In genomic region chr13:28035146-28035782, GRCh38 we compare ENCODE assay signal across 17 cellular contexts. TPM values are rescaled to one million over a fixed set of nuclear protein-coding genes. Genes with fewer than 3 reads are reported as not detected.
DNase-seq lines count a peak whose midpoint lies in the region; ATAC-seq and TF ChIP-seq lines count a peak whose summit lies in the region.
"Had no signal": no experiment of that assay in that cellular context is flagged by ENCODE, and none has a peak within 500 bp of the region (broad histone marks: within the 10 kb centered on the region; RNA-seq: fewer than 3 reads in every experiment).

No MANE protein-coding gene starts in this region.

- H3K9ac ChIP-seq in endodermal cell (ENCODE audit: extremely low read depth, low read length, poor library complexity, severe bottlenecking) = no peak overlapping the region
- H3K9ac ChIP-seq: KMS-11 had no signal

- H3K9me3 Mint-ChIP-seq in endodermal cell = peaks cover 12% of the 10 kb centered on the region
- H3K9me3 Mint-ChIP-seq in activated naive CD8-positive, alpha-beta T cell treated with anti-CD3 and anti-CD28 coated beads for 36 hours = no peaks in the 10 kb centered on the region
- H3K9me3 Mint-ChIP-seq: T-helper 1 cell treated with Interleukin-12 subunit alpha and Interleukin-12 subunit beta and Interleukin-4 antibody, amounts not matched to agents 30 μg/mL and 1 μg/mL, for 36 hours had no signal

- H3K36me3 ChIP-seq in endodermal cell (ENCODE audit: control insufficient read depth, insufficient read depth, low read length) (no peaks in the 10 kb centered on the region), WERI-Rb-1 (no peaks in the 10 kb centered on the region)
- H3K36me3 ChIP-seq: spleen had no signal

- no peak overlapping the region for H3K4me3 Mint-ChIP-seq in endodermal cell
- H3K4me3 Mint-ChIP-seq in activated naive CD8-positive, alpha-beta T cell treated with anti-CD3 and anti-CD28 coated beads for 36 hours = no peak overlapping the region
- H3K4me3 Mint-ChIP-seq: T-helper 1 cell treated with Interleukin-12 subunit alpha and Interleukin-12 subunit beta and Interleukin-4 antibody, amounts not matched to agents 30 μg/mL and 1 μg/mL, for 36 hours had no signal

- no peak overlapping the region for H3K27ac Mint-ChIP-seq in endodermal cell
- H3K27ac Mint-ChIP-seq in activated naive CD8-positive, alpha-beta T cell treated with anti-CD3 and anti-CD28 coated beads for 36 hours = no peak overlapping the region
- H3K27ac Mint-ChIP-seq: T-helper 1 cell treated with Interleukin-12 subunit alpha and Interleukin-12 subunit beta and Interleukin-4 antibody, amounts not matched to agents 30 μg/mL and 1 μg/mL, for 36 hours had no signal

- WGBS in endodermal cell (ENCODE audit: insufficient coverage in 1 of 2, insufficient read length in 1 of 2), 2 experiments = 71 to 81% methylated on average over 6 of the region's 6 CpGs

- TF ChIP-seq CTCF in endodermal cell (conservative IDR thresholded peaks at IDR 0.05) = no peak
- TF ChIP-seq CTCF in WERI-Rb-1 (IDR thresholded peaks at IDR 0.05; ENCODE audit: low read depth, low read length) = no peak

- no peak overlapping the region for H3K27ac ChIP-seq in endodermal cell (ENCODE audit: low read depth, low read length)
- no peak overlapping the region for H3K27ac ChIP-seq in WERI-Rb-1
- H3K27ac ChIP-seq: KMS-11, spleen had no signal

- H3K9me3 ChIP-seq in endodermal cell (ENCODE audit: control insufficient read depth, low read length) (no peaks in the 10 kb centered on the region), WERI-Rb-1 (ENCODE audit: severe bottlenecking) (peaks cover 19% of the 10 kb centered on the region)
- H3K9me3 ChIP-seq: spleen had no signal

- no peaks in the 10 kb centered on the region for H3K4me1 Mint-ChIP-seq in endodermal cell
- H3K4me1 Mint-ChIP-seq in activated naive CD8-positive, alpha-beta T cell treated with anti-CD3 and anti-CD28 coated beads for 36 hours = peaks cover 9% of the 10 kb centered on the region

- ATAC-seq in left lobe of liver (no peak), Right ventricle myocardium superior (ENCODE audit: poor library complexity) (no peak)

- H3K27me3 ChIP-seq in endodermal cell (ENCODE audit: control insufficient read depth, insufficient read depth, low read length, poor library complexity, severe bottlenecking) (no peaks in the 10 kb centered on the region), WERI-Rb-1 (ENCODE audit: insufficient read depth, low read depth, severe bottlenecking) (peaks cover 76% of the 10 kb centered on the region)
- H3K27me3 ChIP-seq: spleen had no signal

- no peak overlapping the region for H3K4me3 ChIP-seq in endodermal cell (ENCODE audit: low read length)
- H3K4me3 ChIP-seq in WERI-Rb-1 (ENCODE audit: low read depth, low read length) = no peak overlapping the region
- H3K4me3 ChIP-seq: spleen had no signal

- peak; percentile 12 for DNase-seq in NOMO-1 treated with DMSO at 0.1 percent for 48 hours (lab: John Stamatoyannopoulos, UW; ENCODE audit: unreplicated experiment)
- no peak for DNase-seq in NOMO-1 (lab: John Stamatoyannopoulos, UW; ENCODE audit: unreplicated experiment in 2 of 2)
- peak; percentile 64 for DNase-seq in NCI-H2029 (lab: John Stamatoyannopoulos, UW)
- DNase-seq in endodermal cell = peak; percentile 63
- DNase-seq in left lobe of liver (ENCODE audit: low spot score) = no peak
- DNase-seq in activated naive CD8-positive, alpha-beta T cell treated with anti-CD3 and anti-CD28 coated beads for 36 hours = no peak
- no peak for DNase-seq in Right ventricle myocardium superior
- no peak for DNase-seq in WERI-Rb-1
- DNase-seq: activated CD4-positive, alpha-beta T cell treated with anti-CD3 and anti-CD28 coated beads, Interleukin-2, amount 50 U/mL, for 1 hour; anterior cingulate cortex; midbrain; NCI-H2171 treated with DMSO at 0.1 percent for 48 hours; spleen had no signal

- intact Hi-C loops in Right ventricle myocardium superior (cut with DNase I) = no loop called here

- H3K4me1 ChIP-seq in endodermal cell (ENCODE audit: control insufficient read depth, insufficient read depth, low read length) = no peaks in the 10 kb centered on the region

- no peaks in the 10 kb centered on the region for H3K36me3 Mint-ChIP-seq in endodermal cell (ENCODE audit: low read depth)
- no peaks in the 10 kb centered on the region for H3K36me3 Mint-ChIP-seq in activated naive CD8-positive, alpha-beta T cell treated with anti-CD3 and anti-CD28 coated beads for 36 hours

- H3K27me3 Mint-ChIP-seq in endodermal cell (ENCODE audit: insufficient read depth) = peaks cover 2% of the 10 kb centered on the region
- H3K27me3 Mint-ChIP-seq in activated naive CD8-positive, alpha-beta T cell treated with anti-CD3 and anti-CD28 coated beads for 36 hours = peaks cover 10% of the 10 kb centered on the region

RNA-seq across cellular contexts. Expression of gene URAD, which starts 46.8 kb away (rescaled TPM):
- total RNA-seq in endodermal cell = not detected
- 0.50 TPM for polyA plus RNA-seq in endodermal cell (2013, experiment 1 of 2)
- 0.50 TPM for polyA plus RNA-seq in endodermal cell (2013, experiment 2 of 2)
- total RNA-seq in left lobe of liver = not detected
- not detected for total RNA-seq in activated naive CD8-positive, alpha-beta T cell treated with anti-CD3 and anti-CD28 coated beads for 36 hours
- total RNA-seq in Right ventricle myocardium superior = not detected
- total RNA-seq: dermis microvascular lymphatic vessel endothelial cell, osteoblast had no signal

Comparison
In these comparisons a context has a peak if more than half of its experiments do, and no peak if none do; other contexts are left out.
1. DNase-seq: peak in NOMO-1 treated with DMSO at 0.1 percent for 48 hours (single experiment), NCI-H2029 (single experiment) and endodermal cell (single experiment); none in NOMO-1 (0 of 2), left lobe of liver (single experiment), activated naive CD8-positive, alpha-beta T cell treated with anti-CD3 and anti-CD28 coated beads for 36 hours (single experiment), Right ventricle myocardium superior (single experiment) and WERI-Rb-1 (single experiment).